ENCODE assay signal across 8 cellular contexts in genomic region chr7:25117226-25118047, GRCh38. TPM values are rescaled to one million over a fixed set of nuclear protein-coding genes. Genes with fewer than 3 reads are reported as not detected.
DNase-seq lines count a peak whose midpoint lies in the region; ATAC-seq and TF ChIP-seq lines count a peak whose summit lies in the region.

No MANE protein-coding gene starts in this region.

- H3K4me3 Mint-ChIP-seq in activated CD4-positive, alpha-beta memory T cell treated with anti-CD3 and anti-CD28 coated beads, Interleukin-2, amount 10 ng/mL, durations not matched to agents 7 days and 5 days: no peak overlapping the region

- no peak for TF ChIP-seq CTCF in transverse colon (IDR thresholded peaks at IDR 0.05)

- in situ Hi-C loops in transverse colon (cut with MboI; ENCODE audit: low pct_ligation_motif_present in 1 of 4, low pct_unique_long_range_greater_than_20kb in 1 of 4, low sequenced_read_pairs in 3 of 4): no loop called here

- peak overlapping the region; percentile 15 to 53 (median 48) for H3K27ac ChIP-seq in transverse colon

- POLR2A ChIA-PET in activated CD4-positive, alpha-beta memory T cell treated with anti-CD3 and anti-CD28 coated beads, Interleukin-2, amount 10 ng/mL, durations not matched to agents 7 days and 5 days (lab: Charles Lee): interaction anchor here (1.0 to 3.6 kb wide), 3 partner anchors 9 to 138 kb away, joined by 3 to 30 read pairs (median 4); partner anchors contain the start of genes CYCS and OSBPL3

- peak; percentile 47 for ATAC-seq in Right ventricle myocardium superior (ENCODE audit: poor library complexity)
- peak; percentile 89 for ATAC-seq in HG02885 (IDR thresholded peaks at IDR 0.05; ENCODE audit: poor library complexity, unreplicated experiment)

- peak; percentile 26 for TF ChIP-seq POLR2A in transverse colon (IDR thresholded peaks at IDR 0.05)

- H3K9me3 ChIP-seq in transverse colon: no peaks in the 10 kb centered on the region

- WGBS in transverse colon (ENCODE audit: low coverage in 1 of 2), 2 donors: 24 to 28% methylated on average over 7 of the region's 7 CpGs

- no peaks in the 10 kb centered on the region for H3K9me3 Mint-ChIP-seq in activated CD4-positive, alpha-beta memory T cell treated with anti-CD3 and anti-CD28 coated beads, Interleukin-2, amount 10 ng/mL, durations not matched to agents 7 days and 5 days

- peaks cover 0 to 45% (median 14%) of the 10 kb centered on the region in 4 donors for H3K4me1 ChIP-seq in transverse colon

- H3K27me3 Mint-ChIP-seq in activated CD4-positive, alpha-beta memory T cell treated with anti-CD3 and anti-CD28 coated beads, Interleukin-2, amount 10 ng/mL, durations not matched to agents 7 days and 5 days: no peaks in the 10 kb centered on the region

- no peaks in the 10 kb centered on the region for H3K27me3 ChIP-seq in transverse colon

- DNase-seq in Right ventricle myocardium superior: no peak
- no peak for DNase-seq in cardiac septum (ENCODE audit: low spot score)
- no peak for DNase-seq in activated CD4-positive, alpha-beta memory T cell treated with anti-CD3 and anti-CD28 coated beads, Interleukin-2, amount 10 ng/mL, durations not matched to agents 7 days and 5 days
- peak; percentile 39 for DNase-seq in transverse colon
- DNase-seq in NCI-H1417 (lab: John Stamatoyannopoulos, UW): no peak
- DNase-seq in OCI-M1 (lab: John Stamatoyannopoulos, UW): no peak
- DNase-seq in GM03348 (ENCODE audit: low spot score): no peak

- H3K36me3 Mint-ChIP-seq in activated CD4-positive, alpha-beta memory T cell treated with anti-CD3 and anti-CD28 coated beads, Interleukin-2, amount 10 ng/mL, durations not matched to agents 7 days and 5 days (ENCODE audit: low read depth): peaks cover 31% of the 10 kb centered on the region

- peaks cover 36% of the 10 kb centered on the region for H3K4me1 Mint-ChIP-seq in activated CD4-positive, alpha-beta memory T cell treated with anti-CD3 and anti-CD28 coated beads, Interleukin-2, amount 10 ng/mL, durations not matched to agents 7 days and 5 days

- CTCF ChIA-PET in activated CD4-positive, alpha-beta memory T cell treated with anti-CD3 and anti-CD28 coated beads, Interleukin-2, amount 10 ng/mL, durations not matched to agents 7 days and 5 days (lab: Charles Lee): interaction anchor here (0.8 to 4.1 kb wide), 2 partner anchors 18 to 48 kb away, joined by 3 to 24 read pairs; no protein-coding TSS in a partner anchor

- no peak for TF ChIP-seq EP300 in transverse colon (IDR thresholded peaks at IDR 0.05; ENCODE audit: low read depth)

- H3K4me3 ChIP-seq in transverse colon: no peak overlapping the region

- H3K27ac Mint-ChIP-seq in activated CD4-positive, alpha-beta memory T cell treated with anti-CD3 and anti-CD28 coated beads, Interleukin-2, amount 10 ng/mL, durations not matched to agents 7 days and 5 days: peak overlapping the region; percentile 17

- H3K36me3 ChIP-seq in transverse colon: peaks cover 0 to 34% (median 15%) of the 10 kb centered on the region in 4 donors

- intact Hi-C loops in Right ventricle myocardium superior (cut with DNase I): no loop called here
- intact Hi-C loops in cardiac septum (cut with DNase I): no loop called here
- intact Hi-C loops in transverse colon (cut with DNase I; ENCODE audit: low total_unique reads): no loop called here

RNA-seq across cellular contexts. Expression of gene CYCS, which starts 7.6 kb away (rescaled TPM):
- total RNA-seq in Right ventricle myocardium superior: 698 TPM
- 494 TPM for total RNA-seq in cardiac septum
- total RNA-seq in activated CD4-positive, alpha-beta memory T cell treated with anti-CD3 and anti-CD28 coated beads, Interleukin-2, amount 10 ng/mL, durations not matched to agents 7 days and 5 days: 100 to 1,000 TPM; 108 to 111 TPM
- total RNA-seq in transverse colon: 100 to 1,000 TPM in 2 of 4 donors, 10 to 100 TPM in 2; 29.9 to 129 (median 66.8) TPM
